ENCODE assay signal across 8 cellular contexts in genomic region chr13:74062933-74063332, GRCh38.
DNase-seq lines count a peak whose midpoint lies in the region; ATAC-seq and TF ChIP-seq lines count a peak whose summit lies in the region.

No MANE protein-coding gene starts in this region.

- H3K4me3 ChIP-seq in endocrine pancreas (ENCODE audit: control insufficient read depth, insufficient read depth, low read length) = peak overlapping the region; percentile 79
- H3K4me3 ChIP-seq in osteoblast (ENCODE audit: insufficient read depth, low read length) = peak overlapping the region; percentile 51

- peaks cover 27% of the 10 kb centered on the region for H3K4me1 ChIP-seq in endocrine pancreas (ENCODE audit: control insufficient read depth, insufficient read depth, low read length)
- H3K4me1 ChIP-seq in osteoblast (ENCODE audit: insufficient read depth, low read length) = peaks cover 44% of the 10 kb centered on the region

- H2AFZ ChIP-seq in osteoblast (ENCODE audit: low read length) = peak overlapping the region; percentile 5

- peaks cover 9% of the 10 kb centered on the region for H4K20me1 ChIP-seq in osteoblast (ENCODE audit: insufficient read depth, low read length)

- peak overlapping the region; percentile 81 for H3K27ac ChIP-seq in osteoblast (ENCODE audit: low read depth, low read length)

- peak; percentile 75 for ATAC-seq in GM18517 (IDR thresholded peaks at IDR 0.05; ENCODE audit: unreplicated experiment)
- ATAC-seq in HG02759 (IDR thresholded peaks at IDR 0.05; ENCODE audit: unreplicated experiment) = peak; percentile 79

- no peaks in the 10 kb centered on the region for H3K27me3 ChIP-seq in endocrine pancreas (ENCODE audit: control insufficient read depth, insufficient read depth, low read length)
- no peaks in the 10 kb centered on the region for H3K27me3 ChIP-seq in osteoblast (ENCODE audit: insufficient read depth, low read length)

- TF ChIP-seq CTCF in osteoblast (IDR thresholded peaks at IDR 0.05; ENCODE audit: extremely low read depth, low read depth, low read length) = no peak

- H3K9me3 ChIP-seq in endocrine pancreas (ENCODE audit: control insufficient read depth, low read length) = no peaks in the 10 kb centered on the region
- H3K9me3 ChIP-seq in osteoblast (ENCODE audit: low read depth, low read length) = no peaks in the 10 kb centered on the region

- H3K9ac ChIP-seq in endocrine pancreas (ENCODE audit: control insufficient read depth, insufficient read depth, low read length) = peak overlapping the region; percentile 77

- peaks cover 97% of the 10 kb centered on the region for H3K79me2 ChIP-seq in osteoblast (ENCODE audit: insufficient read depth, low read length)

- H3K36me3 ChIP-seq in endocrine pancreas (ENCODE audit: control insufficient read depth, insufficient read depth, low read length) = no peaks in the 10 kb centered on the region
- H3K36me3 ChIP-seq in osteoblast (ENCODE audit: insufficient read depth, low read length) = peaks cover 3% of the 10 kb centered on the region

- DNase-seq in RPMI7951 (ENCODE audit: low read depth) (peak; percentile 53), osteoblast (ENCODE audit: insufficient read length, low spot score, missing footprints) (peak; percentile 82), NCI-H226 (no peak), NCI-H1930 (lab: John Stamatoyannopoulos, UW) (no peak), LoVo (ENCODE audit: low spot score) (no peak)

- H3K4me2 ChIP-seq in osteoblast (ENCODE audit: insufficient read depth, low read length) = peak overlapping the region; percentile 78

Comparison
In these comparisons a context has a peak if more than half of its experiments do, and no peak if none do; other contexts are left out.
1. DNase-seq: peak in RPMI7951 (single experiment) and osteoblast (single experiment); none in NCI-H226 (single experiment), NCI-H1930 (0 of 2) and LoVo (single experiment).